10 cellular contexts compared by ENCODE assay signal in the genomic region with DNA sequence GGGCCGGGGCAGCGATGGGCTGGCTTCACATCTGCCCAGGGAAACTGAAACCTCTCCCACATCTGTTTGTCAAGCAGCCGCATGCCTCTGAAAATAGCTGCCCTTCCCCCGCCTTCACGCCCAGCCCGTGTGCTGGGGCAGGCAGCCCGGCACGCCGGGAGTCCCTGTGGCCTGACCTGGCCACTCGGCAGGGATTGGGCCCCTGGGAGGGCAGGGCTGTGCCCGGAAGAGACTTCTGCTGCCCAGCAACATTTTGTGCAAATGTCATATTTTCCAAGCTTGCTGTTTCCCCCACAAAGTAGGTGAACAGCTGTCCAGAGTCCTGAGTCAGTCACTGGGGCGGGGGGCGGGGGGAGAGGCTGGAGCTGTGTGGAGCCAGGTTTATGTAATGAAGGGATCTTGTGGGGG. TPM values are rescaled to one million over a fixed set of nuclear protein-coding genes. Genes with fewer than 3 reads are reported as not detected.
DNase-seq lines count a peak whose midpoint lies in the region; ATAC-seq, FAIRE-seq and TF ChIP-seq lines count a peak whose summit lies in the region.
"Had no signal": no experiment of that assay in that cellular context is flagged by ENCODE, and none has a peak within 500 bp of the region (broad histone marks: within the 10 kb centered on the region; RNA-seq: fewer than 3 reads in every experiment).

No MANE protein-coding gene starts in this region.

- H4K20me1 ChIP-seq in osteoblast (ENCODE audit: insufficient read depth, low read length): peaks cover 38% of the 10 kb centered on the region

- ATAC-seq in HG02610 (IDR thresholded peaks at IDR 0.05; ENCODE audit: unreplicated experiment): no peak

- peaks cover 20% of the 10 kb centered on the region for H3K4me1 ChIP-seq in osteoblast (ENCODE audit: insufficient read depth, low read length)

- H3K27ac ChIP-seq in osteoblast (ENCODE audit: low read depth, low read length): no peak overlapping the region

- FAIRE-seq in RCC 7860 (lab: Jason Lieb, UNC): no peak
- FAIRE-seq: bronchial epithelial cell had no signal

- H3K36me3 ChIP-seq in osteoblast (ENCODE audit: insufficient read depth, low read length): no peaks in the 10 kb centered on the region

- no peaks in the 10 kb centered on the region for H3K36me3 Mint-ChIP-seq in Calu3 (ENCODE audit: insufficient read depth, unreplicated experiment)

- no peaks in the 10 kb centered on the region for H3K9me3 Mint-ChIP-seq in Calu3 (ENCODE audit: low read depth, unreplicated experiment)

- H3K27me3 ChIP-seq in osteoblast (ENCODE audit: insufficient read depth, low read length): no peaks in the 10 kb centered on the region

- BruUV-seq in Calu3 (replicated peaks; lab: Mats Ljungman, UMichigan): no TSS peak

- no peaks in the 10 kb centered on the region for H3K9me3 ChIP-seq in osteoblast (ENCODE audit: low read depth, low read length)

- TF ChIP-seq CTCF in Calu3 (IDR thresholded peaks at IDR 0.05; ENCODE audit: unreplicated experiment) (no peak), osteoblast (IDR thresholded peaks at IDR 0.05; ENCODE audit: extremely low read depth, low read depth, low read length) (no peak)

- peaks cover 7% of the 10 kb centered on the region for H3K79me2 ChIP-seq in osteoblast (ENCODE audit: insufficient read depth, low read length)

- no peak overlapping the region for H3K27ac Mint-ChIP-seq in Calu3 (ENCODE audit: unreplicated experiment)

- peaks cover 13% of the 10 kb centered on the region for H3K4me1 Mint-ChIP-seq in Calu3 (ENCODE audit: low read depth, unreplicated experiment)

- H2AFZ ChIP-seq in osteoblast (ENCODE audit: low read length): peak overlapping the region; percentile 31

- H3K4me3 Mint-ChIP-seq in Calu3 (ENCODE audit: low read depth, unreplicated experiment): peak overlapping the region; percentile 22

- no peaks in the 10 kb centered on the region for H3K27me3 Mint-ChIP-seq in Calu3 (ENCODE audit: unreplicated experiment)

- intact Hi-C loops in Calu3 (cut with micrococcal nuclease; ENCODE audit: unreplicated experiment): no loop called here

- H3K4me2 ChIP-seq in osteoblast (ENCODE audit: insufficient read depth, low read length): peak overlapping the region; percentile 77

- CTCF ChIA-PET in Calu3 (lab: Charles Lee): interaction anchor here (1.0 to 1.3 kb wide), 4 partner anchors 8 to 253 kb away, joined by 3 to 6 read pairs (median 4); a partner anchor contains a TSS

- DNase-seq in Calu3 (peak; percentile 50), RCC 7860 (ENCODE audit: low spot score) (peak; percentile 33), fibroblast of the conjunctiva (ENCODE audit: low read depth) (peak; percentile 49), osteoblast (ENCODE audit: insufficient read length, low spot score, missing footprints) (peak; percentile 91), NCI-H2081 treated with DMSO at 0.1 percent for 48 hours (lab: John Stamatoyannopoulos, UW) (no peak), DMS79 treated with DMSO at 0.1 percent for 48 hours (lab: John Stamatoyannopoulos, UW) (no peak), NAMALWA (ENCODE audit: low spot score) (no peak)
- DNase-seq: GDM1 had no signal

- H3K4me3 ChIP-seq in osteoblast (ENCODE audit: insufficient read depth, low read length): peak overlapping the region; percentile 57

RNA-seq across cellular contexts. Expression of a gene that starts 8.2 kb away (rescaled TPM):
- total RNA-seq in Calu3 (2022): 20.1 and 21.4 TPM in 2 replicates
- 10.1 and 11.8 TPM in 2 replicates for total RNA-seq in osteoblast

Comparison
In these comparisons a context has a peak if more than half of its experiments do, and no peak if none do; other contexts are left out.
1. DNase-seq: peak in Calu3 (single experiment), RCC 7860 (single experiment), fibroblast of the conjunctiva (single experiment) and osteoblast (single experiment); none in NCI-H2081 treated with DMSO at 0.1 percent for 48 hours (single experiment), DMS79 treated with DMSO at 0.1 percent for 48 hours (single experiment) and NAMALWA (single experiment).